ENCODE assay signal across 11 cellular contexts in the genomic region with DNA sequence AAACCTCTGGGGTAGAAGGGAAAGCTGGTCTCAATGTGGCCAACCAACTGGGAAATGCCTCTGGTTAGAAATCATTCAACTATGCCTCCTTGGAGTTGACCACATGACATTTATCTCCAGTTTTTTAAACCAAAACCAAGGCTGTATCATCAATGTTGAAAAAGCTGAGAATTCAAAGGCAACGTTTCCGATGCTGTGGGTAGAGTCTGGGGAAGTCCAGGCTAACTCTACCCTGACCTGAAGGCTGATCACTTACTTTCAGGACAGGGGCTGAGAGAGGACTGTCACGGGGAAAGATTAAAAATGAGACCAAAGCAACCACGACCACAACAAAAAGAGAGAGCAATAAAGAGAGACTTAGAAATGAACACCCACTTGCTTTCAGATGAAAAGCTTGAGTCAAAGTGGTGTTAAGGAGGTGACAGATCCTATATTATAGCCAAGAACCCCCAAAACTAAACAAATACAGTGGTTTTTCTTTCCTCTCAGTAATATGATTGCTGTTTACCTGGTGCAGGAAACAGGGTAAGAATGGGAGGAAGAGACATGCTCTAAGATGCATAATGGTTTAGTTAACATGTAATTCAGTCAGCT.
DNase-seq lines count a peak whose midpoint lies in the region; ATAC-seq and TF ChIP-seq lines count a peak whose summit lies in the region.
"Had no signal": no experiment of that assay in that cellular context is flagged by ENCODE, and none has a peak within 500 bp of the region (broad histone marks: within the 10 kb centered on the region; RNA-seq: fewer than 3 reads in every experiment).

No MANE protein-coding gene starts in this region.

- H3K36me3 ChIP-seq in brain microvascular endothelial cell (replicated peaks): no peaks in the 10 kb centered on the region

- H3K36me3 Mint-ChIP-seq in activated B cell treated with CpG ODN at 0.5 μM for 24 hours (ENCODE audit: low read depth): no peaks in the 10 kb centered on the region

- no peaks in the 10 kb centered on the region for H3K27me3 ChIP-seq in brain microvascular endothelial cell (replicated peaks)

- TF ChIP-seq CTCF in activated B cell treated with CpG ODN at 0.5 μM for 24 hours (IDR thresholded peaks at IDR 0.05) (no peak), brain microvascular endothelial cell (IDR thresholded peaks at IDR 0.05; ENCODE audit: low read depth, low read length, missing control alignments) (no peak)

- CTCF ChIA-PET in activated B cell treated with CpG ODN at 0.5 μM for 24 hours (lab: Charles Lee): no interaction called here

- H3K4me1 Mint-ChIP-seq in activated B cell treated with CpG ODN at 0.5 μM for 24 hours: peaks cover 46% of the 10 kb centered on the region
- peaks cover 92% of the 10 kb centered on the region for H3K4me1 Mint-ChIP-seq in stimulated activated naive CD8-positive, alpha-beta T cell treated with anti-CD3 and anti-CD28 coated beads, Interleukin-15, amount 100 ng/mL, for 72 hours

- POLR2A ChIA-PET in activated B cell treated with CpG ODN at 0.5 μM for 24 hours (lab: Charles Lee): interaction anchor here (0.7 to 1.9 kb wide), 7 partner anchors 9 to 479 kb away, joined by 3 to 6 read pairs (median 3); no protein-coding TSS in a partner anchor

- peak; percentile 37 to 50 (median 43) for DNase-seq in stimulated activated CD4-positive, alpha-beta T cell treated with anti-CD3 and anti-CD28 coated beads, Interleukin-12 subunit alpha, Interleukin-12 subunit beta, amount 100 ng/mL, for 48 hours (ENCODE audit: low read depth in 2 of 3, low spot score in 1 of 3)
- DNase-seq in stimulated activated CD4-positive, alpha-beta T cell treated with anti-CD3 and anti-CD28 coated beads, Interleukin-4, amount 100 ng/mL, for 4 hours: no peak
- no peak for DNase-seq in activated B cell treated with CpG ODN at 0.5 μM for 24 hours
- peak; percentile 72 to 81 for DNase-seq in stimulated activated naive CD8-positive, alpha-beta T cell treated with anti-CD3 and anti-CD28 coated beads, Interleukin-15, amount 100 ng/mL, for 72 hours
- no peak for DNase-seq in DMS114 treated with DMSO at 0.1 percent for 48 hours (lab: John Stamatoyannopoulos, UW; ENCODE audit: unreplicated experiment)
- no peak for DNase-seq in NCI-H1417 treated with DMSO at 0.1 percent for 48 hours (lab: John Stamatoyannopoulos, UW)
- no peak for DNase-seq in brain microvascular endothelial cell
- DNase-seq: hippocampal formation, posterior cingulate gyrus had no signal

- ATAC-seq in HG02798 (IDR thresholded peaks at IDR 0.05; ENCODE audit: poor library complexity, unreplicated experiment) (peak; percentile 93), activated B cell treated with CpG ODN at 0.5 μM for 24 hours (ENCODE audit: low read depth) (peak; percentile 86)
- peak; percentile 98 for ATAC-seq in stimulated activated naive CD8-positive, alpha-beta T cell treated with anti-CD3 and anti-CD28 coated beads, Interleukin-15, amount 100 ng/mL, for 72 hours

- no peak overlapping the region for H3K27ac ChIP-seq in brain microvascular endothelial cell

- no peaks in the 10 kb centered on the region for H3K27me3 Mint-ChIP-seq in activated B cell treated with CpG ODN at 0.5 μM for 24 hours
- peaks cover 3% of the 10 kb centered on the region for H3K27me3 Mint-ChIP-seq in stimulated activated naive CD8-positive, alpha-beta T cell treated with anti-CD3 and anti-CD28 coated beads, Interleukin-15, amount 100 ng/mL, for 72 hours
- H3K27me3 Mint-ChIP-seq: activated naive CD4-positive, alpha-beta T cell treated with anti-CD3 and anti-CD28 coated beads, Interleukin-2, amount 50 U/mL, for 24 hours had no signal

- H3K27ac Mint-ChIP-seq in activated B cell treated with CpG ODN at 0.5 μM for 24 hours: peak overlapping the region; percentile 80
- peak overlapping the region in 1 of 2 donors; percentile 4 for H3K27ac Mint-ChIP-seq in stimulated activated naive CD8-positive, alpha-beta T cell treated with anti-CD3 and anti-CD28 coated beads, Interleukin-15, amount 100 ng/mL, for 72 hours

- no peaks in the 10 kb centered on the region for H3K9me3 Mint-ChIP-seq in activated B cell treated with CpG ODN at 0.5 μM for 24 hours
- peaks cover 5 to 12% of the 10 kb centered on the region in 2 donors for H3K9me3 Mint-ChIP-seq in stimulated activated naive CD8-positive, alpha-beta T cell treated with anti-CD3 and anti-CD28 coated beads, Interleukin-15, amount 100 ng/mL, for 72 hours
- H3K9me3 Mint-ChIP-seq: activated naive CD4-positive, alpha-beta T cell treated with anti-CD3 and anti-CD28 coated beads, Interleukin-2, amount 50 U/mL, for 24 hours had no signal

- H3K4me3 ChIP-seq in brain microvascular endothelial cell (ENCODE audit: low read depth, low read length): no peak overlapping the region

- intact Hi-C loops in activated B cell treated with CpG ODN at 0.5 μM for 24 hours (cut with micrococcal nuclease): no loop called here

- H3K4me3 Mint-ChIP-seq in activated B cell treated with CpG ODN at 0.5 μM for 24 hours: peak overlapping the region; percentile 66
- H3K4me3 Mint-ChIP-seq in stimulated activated naive CD8-positive, alpha-beta T cell treated with anti-CD3 and anti-CD28 coated beads, Interleukin-15, amount 100 ng/mL, for 72 hours: peak overlapping the region in 1 of 2 donors; percentile 15

- in situ Hi-C loops in brain microvascular endothelial cell (cut with HindIII; ENCODE audit: low pct_ligation_motif_present, low sequenced_read_pairs): no loop called here

Comparison
In these comparisons a context has a peak if more than half of its experiments do, and no peak if none do; other contexts are left out.
1. DNase-seq: peak in stimulated activated CD4-positive, alpha-beta T cell treated with anti-CD3 and anti-CD28 coated beads, Interleukin-12 subunit alpha, Interleukin-12 subunit beta, amount 100 ng/mL, for 48 hours (3 of 3) and stimulated activated naive CD8-positive, alpha-beta T cell treated with anti-CD3 and anti-CD28 coated beads, Interleukin-15, amount 100 ng/mL, for 72 hours (2 of 2); none in stimulated activated CD4-positive, alpha-beta T cell treated with anti-CD3 and anti-CD28 coated beads, Interleukin-4, amount 100 ng/mL, for 4 hours (0 of 2), activated B cell treated with CpG ODN at 0.5 μM for 24 hours (single experiment), DMS114 treated with DMSO at 0.1 percent for 48 hours (single experiment), NCI-H1417 treated with DMSO at 0.1 percent for 48 hours (single experiment) and brain microvascular endothelial cell (single experiment).
2. Peak in every context shown above with its lines, with median percentiles within 50 percentile points of each other: ATAC-seq.